In genomic region chr15:38129531-38130199, GRCh38 we compare ENCODE assay signal across 1 cellular context.
TF ChIP-seq lines count a peak whose summit lies in the region.

No MANE protein-coding gene starts in this region.

TF ChIP-seq in PFSK-1, 5 proteins besides CTCF, POLR2A, EP300 and RAD21 (continued from another document):
- TF ChIP-seq POLR2AphosphoS5 (IDR thresholded peaks at IDR 0.05; ENCODE audit: low read depth, low read length) (peak; percentile 47), FOXP2 (optimal IDR thresholded peaks at IDR 0.05; ENCODE audit: borderline replicate concordance, extremely low read depth, extremely low read length, insufficient read depth) (peak; percentile 79), TAF1 (IDR thresholded peaks at IDR 0.05; ENCODE audit: borderline replicate concordance, insufficient read depth, low read length) (0 out of 2 replicates have a peak, but pooled peaks have one; percentile 15)
